25 cellular contexts compared by ENCODE assay signal in the genomic region with DNA sequence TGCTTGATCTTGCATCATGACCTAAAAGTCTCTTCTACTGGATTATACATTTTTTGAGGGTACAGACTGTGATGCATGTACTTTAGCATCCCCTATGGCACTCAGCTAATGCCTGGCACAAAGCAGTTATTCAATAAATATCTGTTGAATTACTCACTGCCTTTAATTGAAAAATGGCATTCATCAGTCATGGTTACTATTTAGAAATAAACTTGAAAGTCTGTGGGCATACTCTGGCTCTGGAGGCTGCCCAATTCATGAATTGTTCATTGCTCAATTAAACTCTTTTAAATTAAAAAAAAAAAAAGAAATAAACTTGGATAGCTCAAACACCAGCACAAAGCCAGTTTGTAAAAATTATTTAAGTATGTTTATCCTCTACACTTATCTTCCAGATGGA.
"Had no signal": no experiment of that assay in that cellular context is flagged by ENCODE, and none has a peak within 500 bp of the region (broad histone marks: within the 10 kb centered on the region; RNA-seq: fewer than 3 reads in every experiment).

No MANE protein-coding gene starts in this region.

- H3K27ac ChIP-seq: PC-9, SK-N-MC, VCaP had no signal

- ATAC-seq: activated CD4-positive, alpha-beta T cell treated with anti-CD3 and anti-CD28 coated beads for 36 hours; Right ventricle myocardium inferior; T-cell had no signal

- DNase-seq: activated CD4-positive, alpha-beta memory T cell treated with anti-CD3 and anti-CD28 coated beads, Interleukin-2, amount 10 ng/mL, durations not matched to agents 7 days and 5 days; activated CD4-positive, alpha-beta T cell treated with anti-CD3 and anti-CD28 coated beads for 36 hours; activated CD4-positive, alpha-beta T cell treated with anti-CD3 and anti-CD28 coated beads, Interleukin-2, amount 50 U/mL, for 1 hour; activated CD8-positive, alpha-beta memory T cell treated with anti-CD3 and anti-CD28 coated beads, Interleukin-2, amount 50 U/mL, for 4 hours; activated T-cell treated with anti-CD3 and anti-CD28 coated beads, Interleukin-2, amount 50 U/mL, for 1 hour; aorta; central memory CD4-positive, alpha-beta T cell; Kasumi-1; KBM-7; NCI-H1048; NCI-H146; NCI-H187 treated with DMSO at 0.1 percent for 48 hours; NCI-H2107; NCI-H2171 treated with DMSO at 0.1 percent for 48 hours; NCI-H345; NCI-H524; PC-9; RPMI8226; T-cell; T-helper 2 cell; T1000 had no signal

- H3K27me3 Mint-ChIP-seq: activated CD4-positive, alpha-beta memory T cell treated with anti-CD3 and anti-CD28 coated beads, Interleukin-2, amount 10 ng/mL, durations not matched to agents 7 days and 5 days; activated CD4-positive, alpha-beta T cell treated with anti-CD3 and anti-CD28 coated beads for 36 hours; activated naive CD4-positive, alpha-beta T cell treated with anti-CD3 and anti-CD28 coated beads, Interleukin-2, amount 50 U/mL, for 24 hours; T-cell had no signal

- H3K9me3 Mint-ChIP-seq: activated CD4-positive, alpha-beta memory T cell treated with anti-CD3 and anti-CD28 coated beads, Interleukin-2, amount 10 ng/mL, durations not matched to agents 7 days and 5 days; activated naive CD4-positive, alpha-beta T cell treated with anti-CD3 and anti-CD28 coated beads, Interleukin-2, amount 50 U/mL, for 24 hours had no signal

- H3K4me3 ChIP-seq: PC-9, SK-N-MC had no signal

- H3K27ac Mint-ChIP-seq: activated CD4-positive, alpha-beta memory T cell treated with anti-CD3 and anti-CD28 coated beads, Interleukin-2, amount 10 ng/mL, durations not matched to agents 7 days and 5 days; activated CD4-positive, alpha-beta T cell treated with anti-CD3 and anti-CD28 coated beads for 36 hours; activated naive CD4-positive, alpha-beta T cell treated with anti-CD3 and anti-CD28 coated beads, Interleukin-2, amount 50 U/mL, for 24 hours; T-cell had no signal

- H3K4me1 Mint-ChIP-seq: activated CD4-positive, alpha-beta memory T cell treated with anti-CD3 and anti-CD28 coated beads, Interleukin-2, amount 10 ng/mL, durations not matched to agents 7 days and 5 days; activated CD4-positive, alpha-beta T cell treated with anti-CD3 and anti-CD28 coated beads for 36 hours; activated naive CD4-positive, alpha-beta T cell treated with anti-CD3 and anti-CD28 coated beads, Interleukin-2, amount 50 U/mL, for 24 hours; T-cell had no signal

- H3K36me3 Mint-ChIP-seq: activated naive CD4-positive, alpha-beta T cell treated with anti-CD3 and anti-CD28 coated beads, Interleukin-2, amount 50 U/mL, for 24 hours; T-cell had no signal

- H3K4me3 Mint-ChIP-seq: activated CD4-positive, alpha-beta memory T cell treated with anti-CD3 and anti-CD28 coated beads, Interleukin-2, amount 10 ng/mL, durations not matched to agents 7 days and 5 days; activated CD4-positive, alpha-beta T cell treated with anti-CD3 and anti-CD28 coated beads for 36 hours; activated naive CD4-positive, alpha-beta T cell treated with anti-CD3 and anti-CD28 coated beads, Interleukin-2, amount 50 U/mL, for 24 hours; T-cell had no signal
